Comparison of ENCODE assay signal across 8 cellular contexts in the genomic region with DNA sequence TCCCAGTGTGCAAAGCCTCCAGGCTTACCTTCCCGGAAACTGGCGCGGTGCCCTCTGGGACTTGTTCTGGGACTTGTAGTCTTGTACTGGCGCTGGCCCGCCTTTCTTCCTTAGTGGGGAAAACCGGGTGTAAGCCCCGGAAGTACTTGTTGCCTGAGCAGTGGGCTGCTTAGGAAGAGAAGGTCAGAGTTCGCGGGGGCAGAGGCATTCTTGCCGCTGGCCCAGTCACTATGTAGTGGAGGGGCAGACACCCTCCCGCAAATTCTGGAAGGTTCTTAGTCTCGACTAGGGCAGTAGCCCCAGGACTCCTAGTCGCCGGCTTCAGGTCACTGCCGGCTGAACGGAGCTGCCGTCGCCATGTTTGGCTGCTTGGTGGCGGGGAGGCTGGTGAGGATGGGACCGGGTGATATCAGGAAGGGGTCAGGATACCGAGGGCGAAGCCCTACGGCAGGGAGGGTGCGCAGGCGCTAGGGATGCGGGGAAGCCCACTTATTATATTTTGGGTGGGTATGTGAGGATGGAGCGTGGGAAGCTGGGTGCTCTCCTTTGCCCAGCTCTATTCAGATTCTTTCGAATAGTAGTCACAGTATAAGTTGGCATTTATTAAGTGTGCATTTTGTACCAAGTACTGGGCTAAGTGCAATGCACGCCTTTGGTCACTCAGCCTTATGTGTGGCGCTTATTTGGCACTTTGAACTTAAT.
DNase-seq lines count a peak whose midpoint lies in the region; ATAC-seq, FAIRE-seq and TF ChIP-seq lines count a peak whose summit lies in the region.

Gene HIKESHI, plus strand, starts transcription at position 149 of the 702 bp plus-strand sequence. Its CDS starts 209 bp downstream, at position 358.

- peak; percentile 99 for ATAC-seq in GM19035 (IDR thresholded peaks at IDR 0.05; ENCODE audit: unreplicated experiment)
- ATAC-seq in HG03354 (IDR thresholded peaks at IDR 0.05; ENCODE audit: poor library complexity, severe bottlenecking, unreplicated experiment): peak; percentile 99
- ATAC-seq in activated CD4-positive, CD25-positive, alpha-beta regulatory T cell treated with anti-CD3 and anti-CD28 coated beads, Interleukin-2, amount 50 U/mL, for 24 hours: peak; percentile 99 to 100

- DNase-seq in AG09319 (ENCODE audit: extremely low read depth, low read depth): peak; percentile 93
- peak; percentile 95 for DNase-seq in NCI-H446 treated with DMSO at 0.1 percent for 48 hours (lab: John Stamatoyannopoulos, UW)
- peak; percentile 100 for DNase-seq in cerebellar cortex (ENCODE audit: low spot score)
- peak; percentile 93 for DNase-seq in stimulated activated CD4-positive, alpha-beta T cell treated with anti-CD3 and anti-CD28 coated beads, Interleukin-12 subunit alpha, Interleukin-12 subunit beta, amount 100 ng/mL, for 4 hours

- TF ChIP-seq CTCF in AG09319 (IDR thresholded peaks at IDR 0.05; ENCODE audit: low read depth, low read length): no peak

- FAIRE-seq in islet of Langerhans (lab: Jason Lieb, UNC): peak; percentile 85

Comparison
In these comparisons a context has a peak if more than half of its experiments do, and no peak if none do; other contexts are left out.
1. Peak in every context shown above with its lines: DNase-seq and ATAC-seq.